Comparison of ENCODE assay signal across 8 cellular contexts in the genomic region with DNA sequence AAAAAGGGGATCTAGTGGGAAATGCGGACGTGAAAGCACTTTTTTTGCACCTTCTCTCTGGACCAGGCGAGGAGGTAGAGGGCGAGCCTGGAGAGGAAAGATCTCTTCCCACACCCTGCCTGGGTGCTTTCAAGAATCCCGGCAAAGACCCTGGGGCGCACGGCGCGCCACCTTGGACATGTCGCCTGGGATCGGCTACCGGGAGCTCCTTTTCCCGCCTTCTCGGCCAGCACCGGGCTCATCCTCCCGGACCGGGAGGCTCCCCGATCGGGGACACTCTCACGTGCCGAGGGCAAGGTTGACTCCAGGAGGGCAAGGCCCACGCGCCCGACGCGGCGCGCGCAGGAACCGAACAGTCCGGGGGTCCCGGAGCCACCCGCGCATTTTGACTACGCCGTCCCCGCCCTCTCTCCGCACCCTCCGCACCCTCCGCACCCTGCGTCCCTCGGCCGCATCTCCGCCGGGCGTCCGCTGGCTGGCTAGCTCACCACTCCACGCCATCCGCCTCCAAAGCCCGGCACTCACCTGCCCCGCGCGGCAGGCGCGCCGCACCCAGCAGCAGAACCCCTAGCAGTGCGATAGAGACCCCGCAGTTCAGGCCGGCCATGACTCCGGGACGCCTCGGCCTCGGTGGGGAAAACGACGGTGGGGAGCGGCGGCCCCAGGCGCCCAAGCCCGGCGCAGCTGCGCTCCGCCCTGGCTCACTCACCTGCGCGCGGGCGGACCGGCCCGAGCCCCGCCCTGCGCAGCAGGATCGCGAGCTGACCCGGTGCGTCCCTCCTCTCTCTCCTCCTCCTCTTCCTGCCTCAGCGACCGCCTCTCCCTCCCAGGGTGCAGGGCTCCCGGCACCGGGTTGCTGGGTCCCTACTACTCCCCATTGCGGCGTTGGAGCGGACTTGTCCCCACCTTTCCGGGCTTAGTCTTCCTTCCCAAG. TPM values are rescaled to one million over a fixed set of nuclear protein-coding genes. Genes with fewer than 3 reads are reported as not detected.
DNase-seq lines count a peak whose midpoint lies in the region; ATAC-seq and TF ChIP-seq lines count a peak whose summit lies in the region.

CDCP1 (minus strand) TSS at position 698 of the 934 bp plus-strand sequence; CDS start at position 607, 91 bp downstream.

- peak within 1 kb of the TSS; percentile 65 for H3K27ac ChIP-seq in foreskin keratinocyte
- H3K27ac ChIP-seq in parathyroid adenoma = no peak within 1 kb of the TSS

- DNase-seq in activated T-cell treated with anti-CD3 and anti-CD28 coated beads, Interleukin-2, amount 50 U/mL, for 4 hours = no peak
- DNase-seq in activated T-cell treated with anti-CD3 and anti-CD28 coated beads, Interleukin-2, amount 50 U/mL, for 1 hour = no peak
- no peak for DNase-seq in T-helper 2 cell treated with Interferon-gamma antibody and Interleukin-4, amounts not matched to agents 5 μg/mL and 100 μg/mL, for 36 hours (ENCODE audit: low spot score)
- peak in 1 of 2 donors; percentile 73 for DNase-seq in foreskin keratinocyte
- DNase-seq in effector CD4-positive, alpha-beta T cell = no peak
- DNase-seq in GDM1 (lab: John Stamatoyannopoulos, UW) = no peak

- peaks cover 50% of the 10 kb centered on the region for H3K27me3 Mint-ChIP-seq in activated T-cell treated with anti-CD3 and anti-CD28 coated beads, Interleukin-2, amount 50 U/mL, for 4 hours (ENCODE audit: low read depth)
- peaks cover 53% of the 10 kb centered on the region for H3K27me3 Mint-ChIP-seq in T-helper 2 cell treated with Interferon-gamma antibody and Interleukin-4, amounts not matched to agents 5 μg/mL and 100 μg/mL, for 36 hours (ENCODE audit: low read depth)

- H3K79me2 ChIP-seq in parathyroid adenoma = no peaks in the 10 kb centered on the region

- no peaks in the 10 kb centered on the region for H3K36me3 ChIP-seq in parathyroid adenoma (ENCODE audit: control insufficient read depth, insufficient read depth, low read length)

- H3K9me3 Mint-ChIP-seq in activated T-cell treated with anti-CD3 and anti-CD28 coated beads, Interleukin-2, amount 50 U/mL, for 4 hours = peaks cover 6% of the 10 kb centered on the region
- H3K9me3 Mint-ChIP-seq in T-helper 2 cell treated with Interferon-gamma antibody and Interleukin-4, amounts not matched to agents 5 μg/mL and 100 μg/mL, for 36 hours = peaks cover 14% of the 10 kb centered on the region

- peaks cover 21% of the 10 kb centered on the region for H3K4me1 ChIP-seq in foreskin keratinocyte
- peaks cover 14% of the 10 kb centered on the region for H3K4me1 ChIP-seq in parathyroid adenoma

- H3K27ac Mint-ChIP-seq in T-helper 2 cell treated with Interferon-gamma antibody and Interleukin-4, amounts not matched to agents 5 μg/mL and 100 μg/mL, for 36 hours = peak within 1 kb of the TSS; percentile 77

- H3K27me3 ChIP-seq in foreskin keratinocyte (no peaks in the 10 kb centered on the region), parathyroid adenoma (ENCODE audit: control insufficient read depth, insufficient read depth, low read length) (no peaks in the 10 kb centered on the region)

- TF ChIP-seq CTCF in foreskin keratinocyte (conservative IDR thresholded peaks at IDR 0.05) = no peak
- no peak for TF ChIP-seq CTCF in parathyroid adenoma (IDR thresholded peaks at IDR 0.05)

- H3K4me3 ChIP-seq in parathyroid adenoma (ENCODE audit: low read depth, low read length) = peak within 1 kb of the TSS; percentile 53

- peaks cover 2% of the 10 kb centered on the region for H3K36me3 Mint-ChIP-seq in activated T-cell treated with anti-CD3 and anti-CD28 coated beads, Interleukin-2, amount 50 U/mL, for 4 hours (ENCODE audit: insufficient read depth)
- H3K36me3 Mint-ChIP-seq in T-helper 2 cell treated with Interferon-gamma antibody and Interleukin-4, amounts not matched to agents 5 μg/mL and 100 μg/mL, for 36 hours (ENCODE audit: low read depth) = peaks cover 20% of the 10 kb centered on the region

- peaks cover 10% of the 10 kb centered on the region for H3K4me1 Mint-ChIP-seq in activated T-cell treated with anti-CD3 and anti-CD28 coated beads, Interleukin-2, amount 50 U/mL, for 4 hours (ENCODE audit: low read depth)
- H3K4me1 Mint-ChIP-seq in T-helper 2 cell treated with Interferon-gamma antibody and Interleukin-4, amounts not matched to agents 5 μg/mL and 100 μg/mL, for 36 hours (ENCODE audit: low read depth) = peaks cover 22% of the 10 kb centered on the region

- H3K4me2 ChIP-seq in parathyroid adenoma (ENCODE audit: low read length) = peak within 1 kb of the TSS; percentile 83

- no peak within 1 kb of the TSS for H3K9ac ChIP-seq in parathyroid adenoma

- peak within 1 kb of the TSS; percentile 55 for H2AFZ ChIP-seq in parathyroid adenoma

- no peaks in the 10 kb centered on the region for H3K9me3 ChIP-seq in parathyroid adenoma (ENCODE audit: control insufficient read depth, low read length)

- peak within 1 kb of the TSS; percentile 78 for H3K4me3 Mint-ChIP-seq in activated T-cell treated with anti-CD3 and anti-CD28 coated beads, Interleukin-2, amount 50 U/mL, for 4 hours
- peak within 1 kb of the TSS; percentile 91 for H3K4me3 Mint-ChIP-seq in T-helper 2 cell treated with Interferon-gamma antibody and Interleukin-4, amounts not matched to agents 5 μg/mL and 100 μg/mL, for 36 hours

- peak; percentile 71 to 77 for ATAC-seq in activated T-cell treated with anti-CD3 and anti-CD28 coated beads, Interleukin-2, amount 50 U/mL, for 4 hours
- peak; percentile 81 for ATAC-seq in foreskin keratinocyte
- no peak for ATAC-seq in GM21360 (IDR thresholded peaks at IDR 0.05; ENCODE audit: unreplicated experiment)

RNA-seq across cellular contexts. Expression of gene CDCP1, which starts in this region (rescaled TPM):
- 1 to 10 TPM in 2 of 3 donors, under 1 TPM in 1; 0.63 to 2.3 (median 1.0) TPM for total RNA-seq in activated T-cell treated with anti-CD3 and anti-CD28 coated beads, Interleukin-2, amount 50 U/mL, for 4 hours
- 147 and 163 TPM in 2 replicates for total RNA-seq in foreskin keratinocyte
- polyA plus RNA-seq in foreskin keratinocyte = 61.3 and 62.2 TPM in 2 replicates

Comparison
In these comparisons a context has a peak if more than half of its experiments do, and no peak if none do; other contexts are left out.
1. RNA of gene CDCP1 (total RNA-seq): 147 to 163 TPM in foreskin keratinocyte; 0.63 to 2.3 TPM in activated T-cell treated with anti-CD3 and anti-CD28 coated beads, Interleukin-2, amount 50 U/mL, for 4 hours; every median in the first group is over 10 times any median in the second.